Comparison of ENCODE assay signal across 19 cellular contexts in genomic region chr7:132767378-132767777, GRCh38.
DNase-seq lines count a peak whose midpoint lies in the region; ATAC-seq, FAIRE-seq and TF ChIP-seq lines count a peak whose summit lies in the region.
"Had no signal": no experiment of that assay in that cellular context is flagged by ENCODE, and none has a peak within 500 bp of the region (broad histone marks: within the 10 kb centered on the region; RNA-seq: fewer than 3 reads in every experiment).

No MANE protein-coding gene starts in this region.

- no peak overlapping the region for H2AFZ ChIP-seq in K562 (ENCODE audit: low read depth, low read length)
- H2AFZ ChIP-seq: GM23338 had no signal

- no peaks in the 10 kb centered on the region for H4K20me1 ChIP-seq in K562 (replicated peaks; ENCODE audit: control insufficient read depth, insufficient read depth, low read length)
- H4K20me1 ChIP-seq: BLaER1 treated with 17β-estradiol and CSF1 and Interleukin-3, amounts not matched to agents 10 nM and 100 nM had no signal

- FAIRE-seq in A549 (lab: Jason Lieb, UNC) (no peak), K562 (lab: Jason Lieb, UNC) (peak; percentile 26)
- FAIRE-seq: D721Med, G401.6, GM12892, GM19239 had no signal

- DNase-seq in A549 (ENCODE audit: low read depth in 1 of 2, low spot score in 1 of 2) (peak in 1 of 2 experiments; percentile 62), K562 (ENCODE audit: extremely low read depth in 1 of 4, low spot score in 3 of 4) (no peak), lung (ENCODE audit: low spot score) (no peak), Ammon's horn (ENCODE audit: low spot score) (no peak)
- no peak for DNase-seq in stimulated activated CD8-positive, alpha-beta memory T cell treated with anti-CD3 and anti-CD28 coated beads, Interleukin-4, amount 100 ng/mL, for 48 hours
- DNase-seq: BE2C; CD4-positive, alpha-beta T cell; CD8-positive, alpha-beta memory T cell; DMS 273 treated with DMSO at 0.1 percent for 48 hours; DND-41; H9 had no signal

- H3K9me3 ChIP-seq in A549 = peaks cover 9% of the 10 kb centered on the region; the same call in 1 of the 3 replicates
- H3K9me3 ChIP-seq in K562 (replicated peaks; ENCODE audit: control insufficient read depth, insufficient read depth, low read depth, low read length) = no peaks in the 10 kb centered on the region; the same call in 1 of the 2 replicates
- H3K9me3 ChIP-seq in lung (ENCODE audit: control insufficient read depth in 2 of 2, insufficient read depth in 1 of 2, low read length in 1 of 2) = peaks cover 2 to 6% of the 10 kb centered on the region in 2 donors
- H3K9me3 ChIP-seq: BE2C had no signal

- WGBS in A549 (ENCODE audit: missing lambda C conversion rate) = 6% methylated on average over 5 of the region's 5 CpGs
- WGBS in K562 (ENCODE audit: insufficient coverage, low coverage, missing lambda C conversion rate) = 1% methylated on average over 5 of the region's 5 CpGs
- WGBS in lung, 2 donors = 66 to 78% methylated on average over 5 of the region's 5 CpGs

- TF ChIP-seq EP300 in A549 (IDR thresholded peaks at IDR 0.05) (no peak), K562 (IDR thresholded peaks at IDR 0.05; ENCODE audit: low read length) (no peak)

- H3K9me1 ChIP-seq in K562 (ENCODE audit: control insufficient read depth, insufficient read depth, low read length) = no peaks in the 10 kb centered on the region

- intact Hi-C loops in K562 (cut with micrococcal nuclease) = no loop called here

- ATAC-seq in A549 (peak; percentile 41 to 47; a peak in 4 of 6 replicates), K562 (no peak), lung (ENCODE audit: insufficient read depth, low FRiP score) (peak; percentile 45), GM19035 (IDR thresholded peaks at IDR 0.05; ENCODE audit: unreplicated experiment) (no peak)
- ATAC-seq: GM23338, HCT116 had no signal

- H3K27me3 ChIP-seq in K562 (ENCODE audit: control insufficient read depth in 2 of 2, insufficient read depth in 2 of 2, low read length in 2 of 2) (peaks cover 35 to 39% of the 10 kb centered on the region in 2 experiments), lung (ENCODE audit: control insufficient read depth, insufficient read depth) (no peaks in the 10 kb centered on the region)
- H3K27me3 ChIP-seq: BE2C; BLaER1 treated with 17β-estradiol and CSF1 and Interleukin-3, amounts not matched to agents 10 nM and 100 nM had no signal

- H3K36me3 ChIP-seq in K562 (ENCODE audit: control insufficient read depth, insufficient read depth, low read length) (no peaks in the 10 kb centered on the region), lung (ENCODE audit: control insufficient read depth in 2 of 2, insufficient read depth in 2 of 2, low read length in 2 of 2) (no peaks in the 10 kb centered on the region)
- H3K36me3 ChIP-seq: BE2C; BLaER1 treated with 17β-estradiol and CSF1 and Interleukin-3, amounts not matched to agents 10 nM and 100 nM had no signal

- no peak overlapping the region; a peak in 1 of 6 replicates for H3K27ac ChIP-seq in A549
- no peak overlapping the region for H3K27ac ChIP-seq in K562 (ENCODE audit: extremely low read depth, low read depth, low read length)
- no peak overlapping the region for H3K27ac ChIP-seq in lung (ENCODE audit: low read depth in 1 of 2, low read length in 1 of 2)
- H3K27ac ChIP-seq: BLaER1 treated with 17β-estradiol and CSF1 and Interleukin-3, amounts not matched to agents 10 nM and 100 nM had no signal

- no peak overlapping the region for H3K9ac ChIP-seq in K562 (ENCODE audit: insufficient read depth in 1 of 2, low read depth in 2 of 2, low read length in 2 of 2)
- H3K9ac ChIP-seq: BLaER1 treated with 17β-estradiol and CSF1 and Interleukin-3, amounts not matched to agents 10 nM and 100 nM had no signal

- TF ChIP-seq POLR2A in A549 (IDR thresholded peaks at IDR 0.05; ENCODE audit: low read length) (no peak), K562 (conservative IDR thresholded peaks at IDR 0.05) (no peak)

- no TSS peak for BruUV-seq in K562 (replicated peaks; lab: Mats Ljungman, UMichigan)

- no peaks in the 10 kb centered on the region for H3K79me2 ChIP-seq in K562 (ENCODE audit: control insufficient read depth, insufficient read depth, low read length)

- CTCF ChIA-PET in A549 (lab: Yijun Ruan, JAX) = interaction anchor here (0.6 to 1.5 kb wide), 2 partner anchors 12 to 187 kb away, joined by 3 read pairs; no protein-coding TSS in a partner anchor
- CTCF ChIA-PET in K562 (lab: Yijun Ruan, JAX; ENCODE audit: low intra/inter-chr PET ratio) = no interaction called here

- H3K4me3 ChIP-seq in A549 = no peak overlapping the region
- no peak overlapping the region for H3K4me3 ChIP-seq in K562
- no peak overlapping the region for H3K4me3 ChIP-seq in lung
- H3K4me3 ChIP-seq: BLaER1 treated with 17β-estradiol and CSF1 and Interleukin-3, amounts not matched to agents 10 nM and 100 nM; GM23338 had no signal

- H3K4me2 ChIP-seq in A549 = no peak overlapping the region
- no peak overlapping the region for H3K4me2 ChIP-seq in K562 (ENCODE audit: insufficient read depth, low read length)
- H3K4me2 ChIP-seq: BLaER1 treated with 17β-estradiol and CSF1 and Interleukin-3, amounts not matched to agents 10 nM and 100 nM; GM23338 had no signal

- peaks cover 6% of the 10 kb centered on the region; the same call in 2 of the 3 replicates for H3K4me1 ChIP-seq in A549
- no peaks in the 10 kb centered on the region for H3K4me1 ChIP-seq in K562 (replicated peaks in 1 of 2; ENCODE audit: control insufficient read depth in 2 of 2, insufficient read depth in 2 of 2, low read length in 2 of 2)
- H3K4me1 ChIP-seq in lung (ENCODE audit: control insufficient read depth in 2 of 2, insufficient read depth in 2 of 2, low read length in 2 of 2) = peaks cover 0 to 4% of the 10 kb centered on the region in 2 donors
- H3K4me1 ChIP-seq: BE2C had no signal

- TF ChIP-seq CTCF in A549 (IDR thresholded peaks at IDR 0.05) = no peak
- no peak for TF ChIP-seq CTCF in K562 (IDR thresholded peaks at IDR 0.05 in 2 of 3, conservative IDR thresholded peaks at IDR 0.05 in 1 of 3; ENCODE audit: insufficient read depth in 2 of 3, low read depth in 1 of 3, low read length in 3 of 3)
- TF ChIP-seq CTCF in lung (IDR thresholded peaks at IDR 0.05; ENCODE audit: control extremely low read depth, extremely low read depth) = no peak

- TF ChIP-seq RAD21 in A549 (conservative IDR thresholded peaks at IDR 0.05 in 1 of 2, IDR thresholded peaks at IDR 0.05 in 1 of 2) (no peak), K562 (CRISPR knock-in tag; conservative IDR thresholded peaks at IDR 0.05 in 1 of 2, IDR thresholded peaks at IDR 0.05 in 1 of 2) (no peak)

- in situ Hi-C loops in K562 (cut with MboI) = no loop called here

- POLR2A ChIA-PET in A549 (lab: Yijun Ruan, JAX) = no interaction called here
- POLR2A ChIA-PET in K562 (lab: Yijun Ruan, JAX) = interaction anchor here (0.6 kb wide), 2 partner anchors 51 to 352 kb away, joined by 3 read pairs; no protein-coding TSS in a partner anchor

TF ChIP-seq in A549, 52 proteins besides CTCF, POLR2A, EP300 and RAD21 (continues in another document):
- no peak for TF ChIP-seq HOXB13 (CRISPR knock-in tag; IDR thresholded peaks at IDR 0.05; ENCODE audit: low read depth)
- no peak for TF ChIP-seq CHD2 (IDR thresholded peaks at IDR 0.05; ENCODE audit: low read length, partially characterized antibody)
- no peak for TF ChIP-seq EHMT2 (IDR thresholded peaks at IDR 0.05; ENCODE audit: low read depth)
- TF ChIP-seq CHD4 (IDR thresholded peaks at IDR 0.05; ENCODE audit: borderline replicate concordance) = no peak
- TF ChIP-seq ZC3H11A (IDR thresholded peaks at IDR 0.05) = no peak
- no peak for TF ChIP-seq SMC3 (IDR thresholded peaks at IDR 0.05)
- TF ChIP-seq MAZ (IDR thresholded peaks at IDR 0.05; ENCODE audit: borderline replicate concordance, low read depth, low read length) = no peak
- TF ChIP-seq KDM1A (IDR thresholded peaks at IDR 0.05; ENCODE audit: low read depth) = no peak
- no peak for TF ChIP-seq ATOH8 (CRISPR knock-in tag; IDR thresholded peaks at IDR 0.05; ENCODE audit: low read depth)
- TF ChIP-seq MYC (IDR thresholded peaks at IDR 0.05; ENCODE audit: borderline replicate concordance, low read length) = no peak

TF ChIP-seq in K562, 482 proteins besides CTCF, POLR2A, EP300 and RAD21:
- TF ChIP-seq ZNF311 (CRISPR knock-in tag; IDR thresholded peaks at IDR 0.05) (no peak), HMG20A (CRISPR knock-in tag; conservative IDR thresholded peaks at IDR 0.05) (no peak), GATAD2A (IDR thresholded peaks at IDR 0.05) (no peak), PTBP1 (IDR thresholded peaks at IDR 0.05; ENCODE audit: low read depth, low read length) (no peak), ZNF41 (CRISPR knock-in tag; conservative IDR thresholded peaks at IDR 0.05) (no peak), GTF2A2 (tag; IDR thresholded peaks at IDR 0.05) (no peak), BHLHE40 (IDR thresholded peaks at IDR 0.05; ENCODE audit: low read length) (no peak), ZFP91 (CRISPR knock-in tag; IDR thresholded peaks at IDR 0.05) (no peak)

Comparison
In these comparisons a context has a peak if more than half of its experiments do, and no peak if none do; other contexts are left out.
1. ATAC-seq: peak in A549 (2 of 2) and lung (single experiment); none in K562 (single experiment) and GM19035 (single experiment).